In the genomic region with DNA sequence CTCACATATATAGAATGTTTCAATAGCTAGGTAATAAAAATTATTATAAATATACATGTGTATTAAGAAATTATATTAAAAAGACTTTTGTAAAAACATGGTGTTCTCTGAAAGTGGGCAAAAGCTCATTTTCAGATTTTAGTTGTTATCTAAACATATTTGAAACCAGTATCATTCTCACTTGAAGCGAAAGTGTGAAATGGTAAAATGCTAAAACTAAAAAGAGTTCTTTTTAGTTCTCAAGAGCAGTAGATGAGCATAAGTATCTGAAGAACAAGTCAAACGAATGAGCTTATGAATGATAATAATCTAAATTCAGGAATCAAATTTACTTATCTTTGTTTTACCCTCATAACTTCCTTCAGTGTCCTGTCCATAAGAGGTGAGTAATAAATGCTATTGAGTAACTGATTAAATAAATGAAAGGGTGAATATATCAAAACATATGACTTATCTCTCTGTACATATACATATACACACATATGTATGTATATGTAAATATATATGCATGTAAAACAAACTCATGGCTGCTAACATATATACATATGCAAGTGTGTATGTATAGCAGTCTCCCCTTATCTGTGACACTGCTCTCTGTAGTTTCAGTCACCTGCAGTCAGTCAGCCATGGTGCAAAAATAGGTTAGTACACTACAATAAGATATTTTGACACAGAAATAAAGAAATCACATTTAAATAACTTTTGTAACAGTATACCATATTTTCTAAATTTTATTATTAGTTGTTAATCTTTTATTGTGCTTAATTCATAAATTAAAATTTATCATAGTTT, we compare ENCODE assay signal across 20 cellular contexts.
"Had no signal": no experiment of that assay in that cellular context is flagged by ENCODE, and none has a peak within 500 bp of the region (broad histone marks: within the 10 kb centered on the region; RNA-seq: fewer than 3 reads in every experiment).

No MANE protein-coding gene starts in this region.

- H3K27me3 ChIP-seq: dorsolateral prefrontal cortex, esophagus muscularis mucosa, foreskin keratinocyte, gastroesophageal sphincter, heart left ventricle, hepatocyte, left lung had no signal

- H3K9me3 ChIP-seq: esophagus muscularis mucosa, gastroesophageal sphincter, heart left ventricle, left lung, lower lobe of right lung, mucosa of descending colon had no signal

- H3K4me1 ChIP-seq: esophagus muscularis mucosa, foreskin keratinocyte, gastroesophageal sphincter, heart left ventricle, left lung, lower lobe of right lung had no signal

- H3K36me3 ChIP-seq: esophagus muscularis mucosa, gastroesophageal sphincter, heart left ventricle, left lung, lower lobe of right lung had no signal

- H2AFZ ChIP-seq: hepatocyte had no signal

- ATAC-seq: foreskin keratinocyte; gastroesophageal sphincter; heart left ventricle; left cardiac atrium; left lung; left ventricle myocardium superior; lower lobe of right lung; mucosa of descending colon; naive thymus-derived CD8-positive, alpha-beta T cell had no signal

- H3K27ac ChIP-seq: coronary artery, dorsolateral prefrontal cortex, esophagus muscularis mucosa, foreskin keratinocyte, gastroesophageal sphincter, heart left ventricle, hepatocyte, left lung, lower lobe of right lung had no signal

- H3K4me3 ChIP-seq: coronary artery, dorsolateral prefrontal cortex, esophagus muscularis mucosa, gastroesophageal sphincter, heart left ventricle, hepatocyte, left lung, lower lobe of right lung, mucosa of descending colon had no signal

- H3K79me2 ChIP-seq: hepatocyte had no signal

- DNase-seq: dermis blood vessel endothelial cell; dorsolateral prefrontal cortex; effector CD4-positive, alpha-beta T cell; effector memory CD4-positive, alpha-beta T cell; foreskin keratinocyte; heart left ventricle; hypothalamus; immature natural killer cell; left cardiac atrium; left lung; left ventricle myocardium superior; lower lobe of right lung; mesenchymal stem cell; mucosa of descending colon; naive B cell; naive thymus-derived CD8-positive, alpha-beta T cell had no signal

- H3K4me2 ChIP-seq: hepatocyte had no signal
